8 cellular contexts compared by ENCODE assay signal in the genomic region with DNA sequence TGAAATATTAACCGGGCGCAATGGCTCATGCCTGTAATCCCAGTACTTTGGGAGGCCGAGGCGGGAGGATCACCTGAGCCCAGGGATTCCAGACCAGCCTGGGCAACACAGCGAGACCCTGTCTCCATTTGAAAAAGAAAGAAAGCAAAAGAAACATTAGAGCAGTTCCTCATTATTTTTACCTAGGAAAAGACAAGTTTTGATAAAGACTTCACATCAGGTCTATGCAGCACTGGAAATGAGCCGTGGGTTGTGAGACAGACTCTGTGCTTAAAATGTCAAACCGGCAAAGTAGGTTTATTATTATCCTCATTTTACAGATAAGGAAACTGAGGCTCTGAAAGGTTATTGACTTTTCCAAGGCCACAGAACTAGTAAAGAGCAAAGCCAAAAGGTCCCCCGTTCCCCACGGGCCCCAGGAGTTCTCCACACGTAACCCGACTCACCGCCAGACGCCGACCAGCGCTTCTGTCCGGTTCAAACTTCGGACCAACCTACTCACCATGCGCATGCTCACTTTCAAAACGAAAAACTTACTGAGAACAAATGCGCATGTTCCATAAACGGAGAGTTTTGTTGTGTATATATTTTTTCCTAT. TPM values are rescaled to one million over a fixed set of nuclear protein-coding genes. Genes with fewer than 3 reads are reported as not detected.
DNase-seq lines count a peak whose midpoint lies in the region; FAIRE-seq and TF ChIP-seq lines count a peak whose summit lies in the region.

No MANE protein-coding gene starts in this region.

- no peak overlapping the region for H2BK15ac ChIP-seq in mesenchymal stem cell (ENCODE audit: low read depth, poor library complexity, severe bottlenecking)

- CTCF ChIA-PET in Caco-2 (lab: Charles Lee) = interaction anchor here (0.6 to 1.3 kb wide), 2 partner anchors 23 to 33 kb away, joined by 3 read pairs; no protein-coding TSS in a partner anchor

- H3K14ac ChIP-seq in mesenchymal stem cell (ENCODE audit: low read length in 2 of 2) = no peak overlapping the region

- H3K4me3 ChIP-seq in Caco-2 (ENCODE audit: low read depth, low read length) (peak overlapping the region; percentile 64), MG63 (peak overlapping the region; percentile 95), mesenchymal stem cell (ENCODE audit: insufficient read depth in 1 of 2, low read depth in 1 of 2, low read length in 2 of 2) (peak overlapping the region; percentile 39 to 84), urinary bladder (ENCODE audit: low read depth, low read length) (peak overlapping the region; percentile 96)

- peak; percentile 75 for TF ChIP-seq POLR2A in H54 (IDR thresholded peaks at IDR 0.05; ENCODE audit: low read depth, low read length)

- H3K27me3 Mint-ChIP-seq in Caco-2 (ENCODE audit: insufficient read depth, unreplicated experiment) (no peaks in the 10 kb centered on the region), chondrocyte (ENCODE audit: low read depth) (no peaks in the 10 kb centered on the region)

- no peaks in the 10 kb centered on the region for H3K9me3 Mint-ChIP-seq in Caco-2 (ENCODE audit: unreplicated experiment)
- no peaks in the 10 kb centered on the region for H3K9me3 Mint-ChIP-seq in chondrocyte (ENCODE audit: low read depth)

- H3K79me1 ChIP-seq in mesenchymal stem cell (replicated peaks; ENCODE audit: low read length, poor library complexity, severe bottlenecking) = peaks cover 11% of the 10 kb centered on the region

- peak overlapping the region; percentile 10 for H2AFZ ChIP-seq in mesenchymal stem cell (ENCODE audit: low read depth, low read length)

- H3K27me3 ChIP-seq in Caco-2 (replicated peaks; ENCODE audit: control insufficient read depth, insufficient read depth, low read length) (no peaks in the 10 kb centered on the region), MG63 (no peaks in the 10 kb centered on the region), mesenchymal stem cell (ENCODE audit: control insufficient read depth in 1 of 2, insufficient read depth in 1 of 2, low read length in 2 of 2) (no peaks in the 10 kb centered on the region)

- no peak overlapping the region for H4K91ac ChIP-seq in mesenchymal stem cell (ENCODE audit: low read length)

- DNase-seq in Caco-2 (peak in 1 of 2 experiments; percentile 25), H54 (ENCODE audit: insufficient read length, low spot score) (no peak), MG63 (no peak), chondrocyte (ENCODE audit: low spot score) (peak; percentile 69), mesenchymal stem cell (no peak), NCI-H345 treated with DMSO at 0.1 percent for 48 hours (lab: John Stamatoyannopoulos, UW; ENCODE audit: unreplicated experiment) (no peak), SHP77 (lab: John Stamatoyannopoulos, UW) (no peak)

- H3K23ac ChIP-seq in mesenchymal stem cell (ENCODE audit: low read length in 2 of 2) = no peak overlapping the region

- H3K27ac Mint-ChIP-seq in Caco-2 (ENCODE audit: unreplicated experiment) (peak overlapping the region; percentile 83), chondrocyte (ENCODE audit: unreplicated experiment) (peak overlapping the region; percentile 96)

- no peak overlapping the region for H2BK5ac ChIP-seq in mesenchymal stem cell (ENCODE audit: low read depth, low read length, poor library complexity, severe bottlenecking)

- H3K4me1 ChIP-seq in Caco-2 (peaks cover 15% of the 10 kb centered on the region), mesenchymal stem cell (ENCODE audit: control insufficient read depth, insufficient read depth, low read depth, low read length) (peaks cover 4% of the 10 kb centered on the region), urinary bladder (ENCODE audit: insufficient read depth) (no peaks in the 10 kb centered on the region)

- H3K9me3 ChIP-seq in Caco-2 = no peaks in the 10 kb centered on the region
- no peaks in the 10 kb centered on the region for H3K9me3 ChIP-seq in MG63
- H3K9me3 ChIP-seq in mesenchymal stem cell (ENCODE audit: control insufficient read depth, low read length) = no peaks in the 10 kb centered on the region

- BruUV-seq in Caco-2 (replicated peaks; lab: Mats Ljungman, UMichigan) = TSS peak; percentile 90

- POLR2A ChIA-PET in Caco-2 (lab: Charles Lee) = interaction anchor here (0.6 to 1.4 kb wide), 3 partner anchors 46 to 185 kb away, joined by 3 to 7 read pairs (median 5); a partner anchor contains a TSS

- TF ChIP-seq CTCF in Caco-2 (IDR thresholded peaks at IDR 0.05; ENCODE audit: insufficient read depth in 1 of 2, low read depth in 1 of 2, low read length in 1 of 2, severe bottlenecking in 1 of 2, unreplicated experiment in 1 of 2) = no peak
- TF ChIP-seq CTCF in chondrocyte (IDR thresholded peaks at IDR 0.05) = peak; percentile 7

- H3K36me3 ChIP-seq in Caco-2 (ENCODE audit: control insufficient read depth, insufficient read depth, low read length) (no peaks in the 10 kb centered on the region; the same call in 1 of the 2 replicates), MG63 (peaks cover 30% of the 10 kb centered on the region), mesenchymal stem cell (ENCODE audit: control insufficient read depth in 1 of 2, insufficient read depth in 2 of 2, low read depth in 1 of 2, low read length in 2 of 2) (peaks cover 0 to 3% of the 10 kb centered on the region in 2 experiments), urinary bladder (ENCODE audit: insufficient read depth) (no peaks in the 10 kb centered on the region)

- no peak overlapping the region for H2BK12ac ChIP-seq in mesenchymal stem cell (ENCODE audit: low read length in 2 of 2)

- peaks cover 37% of the 10 kb centered on the region for H3K4me1 Mint-ChIP-seq in Caco-2 (ENCODE audit: low read depth, unreplicated experiment)
- peaks cover 39% of the 10 kb centered on the region for H3K4me1 Mint-ChIP-seq in chondrocyte (ENCODE audit: low read depth)

- 32% methylated on average over 10 of the region's 21 CpGs for WGBS in mesenchymal stem cell
- WGBS in urinary bladder = 8% methylated on average over 21 of the region's 21 CpGs

- H3K27ac ChIP-seq in mesenchymal stem cell (ENCODE audit: low read length, poor library complexity, severe bottlenecking) (peak overlapping the region; percentile 55), urinary bladder (ENCODE audit: low read depth) (no peak overlapping the region)

- intact Hi-C loops in Caco-2 (cut with micrococcal nuclease; ENCODE audit: unreplicated experiment) = no loop called here

- H4K8ac ChIP-seq in mesenchymal stem cell (ENCODE audit: low read length) = no peak overlapping the region

- H2AK5ac ChIP-seq in mesenchymal stem cell (ENCODE audit: low read length, severe bottlenecking) = no peak overlapping the region

- no peak overlapping the region for H2BK120ac ChIP-seq in mesenchymal stem cell (ENCODE audit: low read depth, low read length)

- no peak overlapping the region for H3K4ac ChIP-seq in mesenchymal stem cell (ENCODE audit: low read depth in 1 of 2, low read length in 2 of 2)

- H3K36me3 Mint-ChIP-seq in Caco-2 (ENCODE audit: insufficient read depth, unreplicated experiment) (peaks cover 39% of the 10 kb centered on the region), chondrocyte (ENCODE audit: low read depth) (peaks cover 2% of the 10 kb centered on the region)

- FAIRE-seq in H54 (lab: Jason Lieb, UNC) = no peak

- no peak overlapping the region for H3K18ac ChIP-seq in mesenchymal stem cell (ENCODE audit: low read depth in 1 of 2, low read length in 2 of 2)

- peak overlapping the region; percentile 90 for H3K9ac ChIP-seq in mesenchymal stem cell (ENCODE audit: low read length)

- peak overlapping the region; percentile 76 for H3K4me2 ChIP-seq in mesenchymal stem cell (ENCODE audit: low read length, poor library complexity, severe bottlenecking)

- H3K4me3 Mint-ChIP-seq in Caco-2 (ENCODE audit: unreplicated experiment) (peak overlapping the region; percentile 93), chondrocyte (ENCODE audit: unreplicated experiment) (peak overlapping the region; percentile 96)

RNA-seq across cellular contexts. Expression of a gene that starts 0.4 kb away (rescaled TPM):
- total RNA-seq in Caco-2 (2022) (22.5 and 23.6 TPM in 2 replicates), chondrocyte (6.0 to 10.5 TPM (median 6.0 TPM) in 3 replicates), urinary bladder (15.9 TPM)
- 12.9 and 13.6 TPM in 2 replicates for total RNA-seq in MG63 (2014; rRNA removed; shearing (Covaris generic); ENCODE audit: low replicate concordance)
- 4.7 TPM for polyA plus RNA-seq in mesenchymal stem cell (2013, experiment 1 of 2)
- polyA plus RNA-seq in mesenchymal stem cell (2013, experiment 2 of 2) = 4.6 TPM
- 8.4 TPM for polyA plus RNA-seq in urinary bladder

RNA-seq across cellular contexts. Expression of a gene that starts 0.6 kb away (rescaled TPM):
- total RNA-seq in Caco-2 (2022) = 66.9 and 68.3 TPM in 2 replicates
- 10.0 and 10.7 TPM in 2 replicates for total RNA-seq in MG63 (2014; rRNA removed; shearing (Covaris generic); ENCODE audit: low replicate concordance)
- 29.0 to 36.9 TPM (median 29.6 TPM) in 3 replicates for total RNA-seq in chondrocyte
- 17.4 TPM for polyA plus RNA-seq in mesenchymal stem cell (2013, experiment 1 of 2)
- 17.7 TPM for polyA plus RNA-seq in mesenchymal stem cell (2013, experiment 2 of 2)
- 61.8 TPM for total RNA-seq in urinary bladder
- 13.2 TPM for polyA plus RNA-seq in urinary bladder
